ENCODE assay signal across 8 cellular contexts in the genomic region with DNA sequence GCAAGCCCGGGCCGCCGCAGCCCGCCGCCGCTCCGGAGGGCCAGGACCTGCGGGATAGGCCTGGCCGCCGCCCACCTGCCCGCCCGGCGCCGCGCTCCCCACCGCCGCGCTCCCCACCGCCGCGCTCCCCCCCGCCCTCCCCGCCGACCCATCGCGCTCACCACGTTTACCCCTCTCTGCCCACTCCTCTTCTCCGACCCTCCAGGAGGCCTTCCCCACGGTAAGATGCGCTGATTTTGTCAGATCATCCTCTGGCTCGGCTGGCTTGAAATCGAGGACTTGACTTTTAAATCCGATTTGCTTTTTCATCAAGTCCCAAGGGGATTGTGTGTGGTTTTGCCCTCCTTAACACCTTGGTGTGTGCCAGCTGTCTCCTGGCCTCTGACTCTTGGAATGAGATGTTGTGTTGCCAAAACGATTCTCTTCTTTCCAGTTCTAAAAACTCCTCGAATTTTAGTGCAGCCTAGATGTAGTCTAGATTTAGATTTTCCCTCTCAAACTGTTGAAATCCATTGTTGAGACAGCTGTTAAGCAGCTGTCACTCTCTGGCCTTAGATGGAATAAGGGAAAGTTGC. TPM values are rescaled to one million over a fixed set of nuclear protein-coding genes. Genes with fewer than 3 reads are reported as not detected.
DNase-seq lines count a peak whose midpoint lies in the region; ATAC-seq and TF ChIP-seq lines count a peak whose summit lies in the region.

No MANE protein-coding gene starts in this region.

- no peak for DNase-seq in WTC11 (ENCODE audit: low spot score)
- no peak for DNase-seq in glutamatergic neuron
- DNase-seq in stimulated activated CD4-positive, alpha-beta T cell treated with anti-CD3 and anti-CD28 coated beads, Interleukin-1b, Interleukin-23, amount 100 ng/mL, for 48 hours: no peak

- H3K4me1 Mint-ChIP-seq in WTC11 (peaks cover 11% of the 10 kb centered on the region), glutamatergic neuron (ENCODE audit: low read depth, unreplicated experiment) (peaks cover 10% of the 10 kb centered on the region)

- H3K27ac ChIP-seq in ACC112 (ENCODE audit: low read depth, low read length) (peak overlapping the region; percentile 82), skeletal muscle tissue (ENCODE audit: low read depth, low read length) (peak overlapping the region; percentile 94)

- ATAC-seq in GM21825 (IDR thresholded peaks at IDR 0.05; ENCODE audit: unreplicated experiment): peak; percentile 19
- no peak for ATAC-seq in WTC11
- no peak for ATAC-seq in HG03039 (IDR thresholded peaks at IDR 0.05; ENCODE audit: unreplicated experiment)
- no peak for ATAC-seq in GM19324 (IDR thresholded peaks at IDR 0.05; ENCODE audit: low FRiP score, unreplicated experiment)

- TF ChIP-seq CTCF in WTC11 (IDR thresholded peaks at IDR 0.05) (no peak), glutamatergic neuron (IDR thresholded peaks at IDR 0.05; ENCODE audit: partially characterized antibody, unreplicated experiment) (no peak)

- H3K27me3 Mint-ChIP-seq in WTC11 (ENCODE audit: low read depth) (no peaks in the 10 kb centered on the region), glutamatergic neuron (ENCODE audit: unreplicated experiment) (peaks cover 11% of the 10 kb centered on the region)

- H3K36me3 ChIP-seq in ACC112 (ENCODE audit: insufficient read depth, low read length) (peaks cover 23% of the 10 kb centered on the region), skeletal muscle tissue (ENCODE audit: control insufficient read depth in 3 of 3, insufficient read depth in 3 of 3, low read length in 3 of 3) (peaks cover 25 to 38% (median 31%) of the 10 kb centered on the region in 3 donors)

- peaks cover 39% of the 10 kb centered on the region for H3K79me2 ChIP-seq in ACC112 (ENCODE audit: control insufficient read depth, insufficient read depth, low read length, unreplicated experiment)

- H3K9ac ChIP-seq in skeletal muscle tissue (ENCODE audit: low read depth in 1 of 3, low read length in 3 of 3): peak overlapping the region; percentile 89 to 99 (median 96)

- H3K27me3 ChIP-seq in ACC112 (ENCODE audit: insufficient read depth, low read length) (no peaks in the 10 kb centered on the region), skeletal muscle tissue (ENCODE audit: control insufficient read depth in 3 of 3, insufficient read depth in 3 of 3, low read length in 3 of 3) (no peaks in the 10 kb centered on the region)

- peaks cover 15% of the 10 kb centered on the region for H3K4me1 ChIP-seq in ACC112 (ENCODE audit: control insufficient read depth, insufficient read depth, low read length, unreplicated experiment)
- H3K4me1 ChIP-seq in skeletal muscle tissue (ENCODE audit: control insufficient read depth in 3 of 3, insufficient read depth in 3 of 3, low read length in 3 of 3): peaks cover 10 to 17% (median 10%) of the 10 kb centered on the region in 3 donors

- CTCF ChIA-PET in WTC11 (lab: Charles Lee): interaction anchor here (1.1 kb wide), 1 partner anchor 98 kb away, joined by 3 read pairs; the partner anchor contains the start of gene TYW1B

- peak overlapping the region; percentile 96 for H3K27ac Mint-ChIP-seq in WTC11
- peak overlapping the region; percentile 96 for H3K27ac Mint-ChIP-seq in glutamatergic neuron (ENCODE audit: unreplicated experiment)

- H3K4me3 Mint-ChIP-seq in WTC11 (peak overlapping the region; percentile 100), glutamatergic neuron (ENCODE audit: unreplicated experiment) (peak overlapping the region; percentile 91)

- H3K4me3 ChIP-seq in ACC112 (ENCODE audit: low read depth, low read length): peak overlapping the region; percentile 86
- H3K4me3 ChIP-seq in skeletal muscle tissue (ENCODE audit: low read length in 3 of 3): peak overlapping the region; percentile 82 to 98 (median 91)

- POLR2A ChIA-PET in WTC11 (lab: Charles Lee): no interaction called here

- peaks cover 40% of the 10 kb centered on the region for H3K36me3 Mint-ChIP-seq in WTC11
- H3K36me3 Mint-ChIP-seq in glutamatergic neuron (ENCODE audit: unreplicated experiment): no peaks in the 10 kb centered on the region

- H3K9me3 ChIP-seq in skeletal muscle tissue (ENCODE audit: control insufficient read depth in 3 of 3, low read length in 3 of 3): no peaks in the 10 kb centered on the region

- H2AFZ ChIP-seq in ACC112 (ENCODE audit: low read length, unreplicated experiment): no peak overlapping the region

- no peaks in the 10 kb centered on the region for H3K9me3 Mint-ChIP-seq in WTC11
- peaks cover 17% of the 10 kb centered on the region for H3K9me3 Mint-ChIP-seq in glutamatergic neuron (ENCODE audit: unreplicated experiment)

TF ChIP-seq in WTC11, 78 proteins besides CTCF, POLR2A, EP300 and RAD21:
- no peak for TF ChIP-seq ZBTB43 (CRISPR knock-in tag; IDR thresholded peaks at IDR 0.05)
- no peak for TF ChIP-seq CREM (CRISPR knock-in tag; IDR thresholded peaks at IDR 0.05)
- TF ChIP-seq FOXJ3 (CRISPR knock-in tag; IDR thresholded peaks at IDR 0.05; ENCODE audit: borderline replicate concordance): no peak
- no peak for TF ChIP-seq ZNF425 (CRISPR knock-in tag; conservative IDR thresholded peaks at IDR 0.05)
- TF ChIP-seq GRHL2 (CRISPR knock-in tag; IDR thresholded peaks at IDR 0.05; ENCODE audit: insufficient replicate concordance, severe bottlenecking): no peak
- TF ChIP-seq ZNF512 (CRISPR knock-in tag; IDR thresholded peaks at IDR 0.05; ENCODE audit: borderline replicate concordance): no peak
- TF ChIP-seq ELF4 (CRISPR knock-in tag; IDR thresholded peaks at IDR 0.05; ENCODE audit: low read depth): no peak
- TF ChIP-seq IRF1 (CRISPR knock-in tag; IDR thresholded peaks at IDR 0.05): no peak
- no peak for TF ChIP-seq NR3C1 (CRISPR knock-in tag; conservative IDR thresholded peaks at IDR 0.05; ENCODE audit: low read depth)
- TF ChIP-seq, protein P1, sequence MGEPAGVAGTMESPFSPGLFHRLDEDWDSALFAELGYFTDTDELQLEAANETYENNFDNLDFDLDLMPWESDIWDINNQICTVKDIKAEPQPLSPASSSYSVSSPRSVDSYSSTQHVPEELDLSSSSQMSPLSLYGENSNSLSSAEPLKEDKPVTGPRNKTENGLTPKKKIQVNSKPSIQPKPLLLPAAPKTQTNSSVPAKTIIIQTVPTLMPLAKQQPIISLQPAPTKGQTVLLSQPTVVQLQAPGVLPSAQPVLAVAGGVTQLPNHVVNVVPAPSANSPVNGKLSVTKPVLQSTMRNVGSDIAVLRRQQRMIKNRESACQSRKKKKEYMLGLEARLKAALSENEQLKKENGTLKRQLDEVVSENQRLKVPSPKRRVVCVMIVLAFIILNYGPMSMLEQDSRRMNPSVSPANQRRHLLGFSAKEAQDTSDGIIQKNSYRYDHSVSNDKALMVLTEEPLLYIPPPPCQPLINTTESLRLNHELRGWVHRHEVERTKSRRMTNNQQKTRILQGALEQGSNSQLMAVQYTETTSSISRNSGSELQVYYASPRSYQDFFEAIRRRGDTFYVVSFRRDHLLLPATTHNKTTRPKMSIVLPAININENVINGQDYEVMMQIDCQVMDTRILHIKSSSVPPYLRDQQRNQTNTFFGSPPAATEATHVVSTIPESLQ (CRISPR knock-in tag; IDR thresholded peaks at IDR 0.05): no peak

RNA-seq across cellular contexts. Expression of gene POM121, which starts 0.7 kb away (rescaled TPM):
- total RNA-seq in WTC11 (2021) (54.8 to 59.0 TPM (median 56.5 TPM) in 3 replicates), glutamatergic neuron (ENCODE audit: unreplicated experiment) (50.9 TPM), skeletal muscle tissue (6.3 TPM)

RNA-seq across cellular contexts. Expression of gene TRIM74, which starts 43.6 kb away (rescaled TPM):
- 0.15 to 0.60 TPM (median 0.30 TPM) in 3 replicates for total RNA-seq in WTC11 (2021)
- total RNA-seq in glutamatergic neuron (ENCODE audit: unreplicated experiment): 2.9 TPM
- total RNA-seq in skeletal muscle tissue: not detected
